ENCODE assay signal across 8 cellular contexts in genomic region chr22:36757608-36758220, GRCh38. TPM values are rescaled to one million over a fixed set of nuclear protein-coding genes. Genes with fewer than 3 reads are reported as not detected.
DNase-seq lines count a peak whose midpoint lies in the region; ATAC-seq and TF ChIP-seq lines count a peak whose summit lies in the region.

No MANE protein-coding gene starts in this region.

- intact Hi-C loops in Panc1 (cut with micrococcal nuclease; ENCODE audit: unreplicated experiment) (no loop called here), testis (cut with DNase I; ENCODE audit: low total_unique reads) (no loop called here)

- POLR2A ChIA-PET in HEK293T (lab: Yijun Ruan, JAX) = interaction anchor here (0.9 kb wide), 1 partner anchor 18 kb away, joined by 3 read pairs; the partner anchor contains the start of gene IFT27
- POLR2A ChIA-PET in Panc1 (lab: Charles Lee) = interaction anchor here (0.7 kb wide), 1 partner anchor 123 kb away, joined by 3 read pairs; no protein-coding TSS in a partner anchor

- peaks cover 9% of the 10 kb centered on the region for H3K27me3 Mint-ChIP-seq in activated T-cell treated with anti-CD3 and anti-CD28 coated beads, Interleukin-2, amount 50 U/mL, for 72 hours (ENCODE audit: low read depth)

- no peak for TF ChIP-seq POLR2A in testis (IDR thresholded peaks at IDR 0.05)

- peaks cover 4% of the 10 kb centered on the region for H3K4me1 Mint-ChIP-seq in activated T-cell treated with anti-CD3 and anti-CD28 coated beads, Interleukin-2, amount 50 U/mL, for 72 hours (ENCODE audit: low read depth)

- in situ Hi-C loops in Panc1 (cut with HindIII; ENCODE audit: low pct_unique_long_range_greater_than_20kb, low sequenced_read_pairs) = no loop called here

- BruUV-seq in Panc1 (replicated peaks; lab: Mats Ljungman, UMichigan) = no TSS peak

- no peak overlapping the region for H2AFZ ChIP-seq in osteoblast (ENCODE audit: low read length)

- WGBS in testis, 2 donors = 77 to 86% methylated on average over 9 to 19 of the region's 19 CpGs

- no peaks in the 10 kb centered on the region for H3K36me3 ChIP-seq in Panc1 (ENCODE audit: control insufficient read depth, insufficient read depth, low read length)
- peaks cover 2% of the 10 kb centered on the region for H3K36me3 ChIP-seq in osteoblast (ENCODE audit: insufficient read depth, low read length)
- H3K36me3 ChIP-seq in testis (ENCODE audit: low read depth, missing control alignments) = no peaks in the 10 kb centered on the region

- CTCF ChIA-PET in HEK293T (lab: Yijun Ruan, JAX) = interaction anchor here (0.6 to 2.6 kb wide), 9 partner anchors 11 to 225 kb away, joined by 3 to 30 read pairs (median 3); partner anchors contain the start of gene IFT27
- CTCF ChIA-PET in Panc1 (lab: Charles Lee) = interaction anchor here (0.6 kb wide), 2 partner anchors 151 to 185 kb away, joined by 3 to 13 read pairs; no protein-coding TSS in a partner anchor

- no peak overlapping the region for H3K4me3 Mint-ChIP-seq in activated T-cell treated with anti-CD3 and anti-CD28 coated beads, Interleukin-2, amount 50 U/mL, for 72 hours

- ATAC-seq in Panc1 (peak; percentile 94), GM19328 (IDR thresholded peaks at IDR 0.05; ENCODE audit: unreplicated experiment) (no peak)
- ATAC-seq in activated T-cell treated with anti-CD3 and anti-CD28 coated beads, Interleukin-2, amount 50 U/mL, for 72 hours (replicated peaks in 1 of 2) = peak; percentile 85 to 88

- no peak overlapping the region for H3K4me2 ChIP-seq in osteoblast (ENCODE audit: insufficient read depth, low read length)

- no peaks in the 10 kb centered on the region for H3K36me3 Mint-ChIP-seq in activated T-cell treated with anti-CD3 and anti-CD28 coated beads, Interleukin-2, amount 50 U/mL, for 72 hours (ENCODE audit: insufficient read depth in 2 of 2)

- H3K27ac Mint-ChIP-seq in activated T-cell treated with anti-CD3 and anti-CD28 coated beads, Interleukin-2, amount 50 U/mL, for 72 hours = no peak overlapping the region

- H3K9me3 Mint-ChIP-seq in activated T-cell treated with anti-CD3 and anti-CD28 coated beads, Interleukin-2, amount 50 U/mL, for 72 hours = no peaks in the 10 kb centered on the region

- peaks cover 3% of the 10 kb centered on the region for H4K20me1 ChIP-seq in osteoblast (ENCODE audit: insufficient read depth, low read length)

- no peaks in the 10 kb centered on the region for H3K4me1 ChIP-seq in Panc1 (ENCODE audit: control insufficient read depth, insufficient read depth, low read length)
- H3K4me1 ChIP-seq in osteoblast (ENCODE audit: insufficient read depth, low read length) = no peaks in the 10 kb centered on the region
- peaks cover 4% of the 10 kb centered on the region for H3K4me1 ChIP-seq in testis

- DNase-seq in HEK293T (ENCODE audit: extremely low spot score) = peak; percentile 86
- DNase-seq in Panc1 (ENCODE audit: low read depth, low spot score) = no peak
- peak; percentile 80 to 81 for DNase-seq in activated T-cell treated with anti-CD3 and anti-CD28 coated beads, Interleukin-2, amount 50 U/mL, for 72 hours
- peak; percentile 57 for DNase-seq in fibroblast of the conjunctiva (ENCODE audit: low read depth)
- DNase-seq in osteoblast (ENCODE audit: insufficient read length, low spot score, missing footprints) = peak; percentile 95
- DNase-seq in testis = peak; percentile 83

- H3K27me3 ChIP-seq in Panc1 (ENCODE audit: control insufficient read depth, insufficient read depth, low read length) = no peaks in the 10 kb centered on the region
- peaks cover 17% of the 10 kb centered on the region for H3K27me3 ChIP-seq in osteoblast (ENCODE audit: insufficient read depth, low read length)
- no peaks in the 10 kb centered on the region for H3K27me3 ChIP-seq in testis

- no peaks in the 10 kb centered on the region for H3K79me2 ChIP-seq in osteoblast (ENCODE audit: insufficient read depth, low read length)

- H3K4me3 ChIP-seq in Panc1 (ENCODE audit: low read depth in 2 of 2, low read length in 2 of 2) = no peak overlapping the region
- H3K4me3 ChIP-seq in osteoblast (ENCODE audit: insufficient read depth, low read length) = no peak overlapping the region
- H3K4me3 ChIP-seq in testis = no peak overlapping the region

- peak; percentile 95 for TF ChIP-seq CTCF in C4-2B (conservative IDR thresholded peaks at IDR 0.05)
- TF ChIP-seq CTCF in Panc1 (IDR thresholded peaks at IDR 0.05) = peak; percentile 87
- TF ChIP-seq CTCF in osteoblast (IDR thresholded peaks at IDR 0.05; ENCODE audit: extremely low read depth, low read depth, low read length) = peak; percentile 81
- peak; percentile 13 to 62 (median 57) for TF ChIP-seq CTCF in testis (IDR thresholded peaks at IDR 0.05)

- H3K27ac ChIP-seq in C4-2B (no peak overlapping the region), Panc1 (ENCODE audit: low read length) (no peak overlapping the region), osteoblast (ENCODE audit: low read depth, low read length) (no peak overlapping the region), testis (no peak overlapping the region)

- H3K9me3 ChIP-seq in Panc1 (ENCODE audit: control insufficient read depth, insufficient read depth, low read depth, low read length) = no peaks in the 10 kb centered on the region
- no peaks in the 10 kb centered on the region for H3K9me3 ChIP-seq in osteoblast (ENCODE audit: low read depth, low read length)
- H3K9me3 ChIP-seq in testis = no peaks in the 10 kb centered on the region

TF ChIP-seq in HEK293T, 16 proteins besides CTCF, POLR2A, EP300 and RAD21:
- no peak for TF ChIP-seq ARNT (IDR thresholded peaks at IDR 0.05)
- TF ChIP-seq SP1 (IDR thresholded peaks at IDR 0.05) = no peak
- no peak for TF ChIP-seq HDGF (IDR thresholded peaks at IDR 0.05; ENCODE audit: borderline replicate concordance)
- no peak for TF ChIP-seq BHLHE40 (IDR thresholded peaks at IDR 0.05; ENCODE audit: borderline replicate concordance)
- no peak for TF ChIP-seq TARDBP (IDR thresholded peaks at IDR 0.05)
- TF ChIP-seq NFRKB (IDR thresholded peaks at IDR 0.05) = no peak

RNA-seq across cellular contexts. Expression of gene IFT27, which starts 18.2 kb away (rescaled TPM):
- total RNA-seq in Panc1 (2021; ENCODE audit: unreplicated experiment) = 44.4 TPM
- polyA plus RNA-seq in Panc1 (2012; ENCODE audit: insufficient read length) = 47.0 TPM
- total RNA-seq in activated T-cell treated with anti-CD3 and anti-CD28 coated beads, Interleukin-2, amount 50 U/mL, for 72 hours = 10 to 100 TPM; 25.8 to 26.3 TPM
- total RNA-seq in osteoblast = 22.1 and 27.4 TPM in 2 replicates
- 10 to 100 TPM; 28.2 to 32.4 TPM for total RNA-seq in testis
- polyA plus RNA-seq in testis (ENCODE audit: insufficient read depth, low read depth, low replicate concordance) = 56.3 TPM

RNA-seq across cellular contexts. Expression of gene CACNG2, which starts 54.2 kb away (rescaled TPM):
- total RNA-seq in Panc1 (2021; ENCODE audit: unreplicated experiment) = not detected
- not detected for polyA plus RNA-seq in Panc1 (2012; ENCODE audit: insufficient read length)
- total RNA-seq in activated T-cell treated with anti-CD3 and anti-CD28 coated beads, Interleukin-2, amount 50 U/mL, for 72 hours = not detected
- not detected in 2 replicates for total RNA-seq in osteoblast
- total RNA-seq in testis = under 1 TPM in 1 of 2 donors, not detected in 1; 0.19 TPM
- not detected for polyA plus RNA-seq in testis (ENCODE audit: insufficient read depth, low read depth, low replicate concordance)

RNA-seq across cellular contexts. Expression of gene PVALB, which starts 59.1 kb away (rescaled TPM):
- not detected for total RNA-seq in Panc1 (2021; ENCODE audit: unreplicated experiment)
- not detected for polyA plus RNA-seq in Panc1 (2012; ENCODE audit: insufficient read length)
- total RNA-seq in activated T-cell treated with anti-CD3 and anti-CD28 coated beads, Interleukin-2, amount 50 U/mL, for 72 hours = not detected
- not detected in 2 replicates for total RNA-seq in osteoblast
- total RNA-seq in testis = 1 to 10 TPM in 1 of 2 donors, not detected in 1; 3.0 TPM
- 2.3 TPM for polyA plus RNA-seq in testis (ENCODE audit: insufficient read depth, low read depth, low replicate concordance)
